Comparison of ENCODE assay signal across 14 cellular contexts in genomic region chr2:197167608-197168287, GRCh38.
DNase-seq lines count a peak whose midpoint lies in the region; ATAC-seq and TF ChIP-seq lines count a peak whose summit lies in the region.
"Had no signal": no experiment of that assay in that cellular context is flagged by ENCODE, and none has a peak within 500 bp of the region (broad histone marks: within the 10 kb centered on the region; RNA-seq: fewer than 3 reads in every experiment).

No MANE protein-coding gene starts in this region.

- TF ChIP-seq POLR2A in esophagus muscularis mucosa (IDR thresholded peaks at IDR 0.05; ENCODE audit: low read depth): no peak

- no peaks in the 10 kb centered on the region for H3K9me3 ChIP-seq in esophagus muscularis mucosa
- H3K9me3 ChIP-seq: body of pancreas, Caco-2, SJSA1 had no signal

- H3K27ac Mint-ChIP-seq in T-cell: peak overlapping the region; percentile 70 to 80
- H3K27ac Mint-ChIP-seq in stimulated activated naive B cell treated with anti-CD40 and anti-IgM and Interleukin-4, amounts not matched to agents 10 μg/mL and 1 μg/mL and 100 μg/mL, for 72 hours: peak overlapping the region; percentile 80
- H3K27ac Mint-ChIP-seq: mesothelial cell of epicardium had no signal

- peaks cover 78 to 91% (median 85%) of the 10 kb centered on the region in 3 donors for H3K4me1 Mint-ChIP-seq in T-cell
- H3K4me1 Mint-ChIP-seq in stimulated activated naive B cell treated with anti-CD40 and anti-IgM and Interleukin-4, amounts not matched to agents 10 μg/mL and 1 μg/mL and 100 μg/mL, for 72 hours: peaks cover 45 to 75% of the 10 kb centered on the region in 2 donors

- no peak for TF ChIP-seq CTCF in esophagus muscularis mucosa (IDR thresholded peaks at IDR 0.05)
- TF ChIP-seq CTCF in GM10248 (IDR thresholded peaks at IDR 0.05; ENCODE audit: control extremely low read depth, extremely low read depth, low read depth, missing control alignments): no peak

- peaks cover 12% of the 10 kb centered on the region for H3K36me3 Mint-ChIP-seq in T-cell
- H3K36me3 Mint-ChIP-seq in stimulated activated naive B cell treated with anti-CD40 and anti-IgM and Interleukin-4, amounts not matched to agents 10 μg/mL and 1 μg/mL and 100 μg/mL, for 72 hours: peaks cover 25 to 42% of the 10 kb centered on the region in 2 donors
- H3K36me3 Mint-ChIP-seq: mesothelial cell of epicardium had no signal

- H3K4me1 ChIP-seq in esophagus muscularis mucosa: peaks cover 5 to 95% (median 86%) of the 10 kb centered on the region in 4 donors
- H3K4me1 ChIP-seq: body of pancreas, Caco-2, SJSA1 had no signal

- CTCF ChIA-PET in T-cell (lab: Charles Lee) (interaction anchor here (0.5 to 6.5 kb wide), 26 partner anchors 10 to 793 kb away, joined by 3 to 50 read pairs (median 4); no protein-coding TSS in a partner anchor), GM10248 (lab: Yijun Ruan, JAX) (interaction anchor here (0.6 to 5.2 kb wide), 38 partner anchors 10 to 245 kb away, joined by 3 to 81 read pairs (median 6); no protein-coding TSS in a partner anchor)

- WGBS in esophagus muscularis mucosa: 73% methylated on average over 3 of the region's 3 CpGs

- no peaks in the 10 kb centered on the region for H3K36me3 ChIP-seq in esophagus muscularis mucosa
- H3K36me3 ChIP-seq: SJSA1 had no signal

- H3K9me3 Mint-ChIP-seq in T-cell: no peaks in the 10 kb centered on the region
- no peaks in the 10 kb centered on the region for H3K9me3 Mint-ChIP-seq in stimulated activated naive B cell treated with anti-CD40 and anti-IgM and Interleukin-4, amounts not matched to agents 10 μg/mL and 1 μg/mL and 100 μg/mL, for 72 hours
- H3K9me3 Mint-ChIP-seq: mesothelial cell of epicardium had no signal

- intact Hi-C loops in left ventricle myocardium superior (cut with micrococcal nuclease): no loop called here
- intact Hi-C loops in Right ventricle myocardium inferior (cut with DNase I): loop anchor here (1.0 to 10.0 kb wide), 2 partner anchors 53 to 155 kb away; no protein-coding TSS in a partner anchor
- intact Hi-C loops in esophagus muscularis mucosa (cut with DNase I): loop anchor here (2.0 kb wide), 1 partner anchor 43 kb away; no protein-coding TSS in a partner anchor

- ATAC-seq in left ventricle myocardium superior (peak; percentile 35), Right ventricle myocardium inferior (no peak), T-cell (replicated peaks in 1 of 4) (no peak)
- no peak for ATAC-seq in stimulated activated naive B cell treated with anti-CD40 and anti-IgM and Interleukin-4, amounts not matched to agents 10 μg/mL and 1 μg/mL and 100 μg/mL, for 72 hours (replicated peaks)

- POLR2A ChIA-PET in T-cell (lab: Charles Lee): interaction anchor here (0.6 to 1.5 kb wide), 3 partner anchors 23 to 54 kb away, joined by 3 to 4 read pairs (median 3); no protein-coding TSS in a partner anchor
- POLR2A ChIA-PET in GM10248 (lab: Yijun Ruan, JAX): no interaction called here

- H3K4me3 Mint-ChIP-seq in T-cell: no peak overlapping the region
- H3K4me3 Mint-ChIP-seq in stimulated activated naive B cell treated with anti-CD40 and anti-IgM and Interleukin-4, amounts not matched to agents 10 μg/mL and 1 μg/mL and 100 μg/mL, for 72 hours: no peak overlapping the region
- H3K4me3 Mint-ChIP-seq: mesothelial cell of epicardium had no signal

- peak overlapping the region; percentile 76 to 85 (median 79) for H3K27ac ChIP-seq in esophagus muscularis mucosa (replicated peaks in 1 of 4)
- H3K27ac ChIP-seq: body of pancreas, SJSA1, skin epidermis had no signal

- DNase-seq in left ventricle myocardium superior: no peak
- DNase-seq in Right ventricle myocardium inferior (ENCODE audit: missing footprints): no peak
- no peak for DNase-seq in T-cell
- DNase-seq in esophagus muscularis mucosa (ENCODE audit: extremely low spot score): no peak
- no peak for DNase-seq in stimulated activated naive B cell treated with anti-CD40 and anti-IgM and Interleukin-4, amounts not matched to agents 10 μg/mL and 1 μg/mL and 100 μg/mL, for 72 hours
- DNase-seq in GM10248 (ENCODE audit: extremely low spot score): no peak
- DNase-seq in NCI-H1092 (lab: John Stamatoyannopoulos, UW): no peak
- no peak for DNase-seq in SKM-1 (lab: John Stamatoyannopoulos, UW; ENCODE audit: unreplicated experiment)
- DNase-seq: T1000 had no signal

- no peak for TF ChIP-seq EP300 in esophagus muscularis mucosa (IDR thresholded peaks at IDR 0.05)

- no peaks in the 10 kb centered on the region for H3K27me3 Mint-ChIP-seq in T-cell
- H3K27me3 Mint-ChIP-seq in stimulated activated naive B cell treated with anti-CD40 and anti-IgM and Interleukin-4, amounts not matched to agents 10 μg/mL and 1 μg/mL and 100 μg/mL, for 72 hours: no peaks in the 10 kb centered on the region

- no peak overlapping the region for H3K4me3 ChIP-seq in esophagus muscularis mucosa
- H3K4me3 ChIP-seq: body of pancreas, SJSA1, skin epidermis had no signal

- no peaks in the 10 kb centered on the region for H3K27me3 ChIP-seq in esophagus muscularis mucosa
- H3K27me3 ChIP-seq: body of pancreas, SJSA1 had no signal
